In genomic region chr13:66994097-66994496, GRCh38 we compare ENCODE assay signal across 9 cellular contexts.
DNase-seq lines count a peak whose midpoint lies in the region; ATAC-seq and TF ChIP-seq lines count a peak whose summit lies in the region.
"Had no signal": no experiment of that assay in that cellular context is flagged by ENCODE, and none has a peak within 500 bp of the region (broad histone marks: within the 10 kb centered on the region; RNA-seq: fewer than 3 reads in every experiment).

No MANE protein-coding gene starts in this region.

- intact Hi-C loops in left colon (cut with DNase I, micrococcal nuclease) = no loop called here

- H3K27ac ChIP-seq in 22Rv1 = no peak overlapping the region
- H3K27ac ChIP-seq: neutrophil had no signal

- peak; percentile 54 for ATAC-seq in HG02763 (IDR thresholded peaks at IDR 0.05; ENCODE audit: unreplicated experiment)
- peak; percentile 69 for ATAC-seq in left colon
- ATAC-seq in esophagus mucosa = no peak

- DNase-seq in NCI-H82 treated with DMSO at 0.1 percent for 48 hours (lab: John Stamatoyannopoulos, UW; ENCODE audit: unreplicated experiment) = peak; percentile 86
- peak; percentile 82 for DNase-seq in dedifferentiated amniotic fluid mesenchymal stem cell (ENCODE audit: extremely low spot score)
- DNase-seq in left colon = peak in 1 of 2 donors; percentile 27
- peak; percentile 97 for DNase-seq in superior temporal gyrus (ENCODE audit: extremely low spot score)

- TF ChIP-seq CTCF in 22Rv1 (IDR thresholded peaks at IDR 0.05) (peak; percentile 70), GM12874 (IDR thresholded peaks at IDR 0.05; ENCODE audit: insufficient read depth, low read depth, low read length) (peak; percentile 55)
